ENCODE assay signal across 9 cellular contexts in genomic region chr17:61467416-61468262, GRCh38.
DNase-seq lines count a peak whose midpoint lies in the region; ATAC-seq and TF ChIP-seq lines count a peak whose summit lies in the region.
"Had no signal": no experiment of that assay in that cellular context is flagged by ENCODE, and none has a peak within 500 bp of the region (broad histone marks: within the 10 kb centered on the region; RNA-seq: fewer than 3 reads in every experiment).

No MANE protein-coding gene starts in this region.

- CTCF ChIA-PET in HEK293 (lab: Yijun Ruan, JAX), result interaction anchor here (0.5 to 1.5 kb wide), 13 partner anchors 14 to 1246 kb away, joined by 3 to 9 read pairs (median 4); no protein-coding TSS in a partner anchor

- H3K4me3 ChIP-seq in HEK293 (ENCODE audit: low read depth, low read length) (no peak overlapping the region), fibroblast of mammary gland (ENCODE audit: control insufficient read depth, low read depth, low read length) (no peak overlapping the region), retinal pigment epithelial cell (ENCODE audit: low read length) (no peak overlapping the region)

- POLR2A ChIA-PET in HEK293 (lab: Yijun Ruan, JAX), result interaction anchor here (1.4 to 2.2 kb wide), 5 partner anchors 14 to 40 kb away, joined by 3 to 12 read pairs (median 5); no protein-coding TSS in a partner anchor

- TF ChIP-seq CTCF in HEK293 (tag by site-specific recombination; IDR thresholded peaks at IDR 0.05) (no peak), fibroblast of mammary gland (conservative IDR thresholded peaks at IDR 0.05; ENCODE audit: control insufficient read depth, insufficient read depth, low read depth, low read length) (no peak), retinal pigment epithelial cell (conservative IDR thresholded peaks at IDR 0.05; ENCODE audit: low read depth, low read length) (no peak)

- no peak overlapping the region for H3K27ac ChIP-seq in HEK293 (ENCODE audit: extremely low read depth, low read depth, low read length)
- H3K27ac ChIP-seq: neutrophil had no signal

- ATAC-seq in HG02981 (IDR thresholded peaks at IDR 0.05; ENCODE audit: unreplicated experiment), result no peak
- no peak for ATAC-seq in HG02885 (IDR thresholded peaks at IDR 0.05; ENCODE audit: poor library complexity, unreplicated experiment)

- H3K36me3 ChIP-seq in HEK293 (ENCODE audit: control insufficient read depth in 2 of 2, insufficient read depth in 1 of 2, low read length in 2 of 2), result no peaks in the 10 kb centered on the region
- H3K36me3 ChIP-seq: neutrophil had no signal

- no peaks in the 10 kb centered on the region for H3K9me3 ChIP-seq in HEK293 (ENCODE audit: control insufficient read depth, insufficient read depth, low read depth, low read length)
- H3K9me3 ChIP-seq: neutrophil had no signal

- peak; percentile 75 for DNase-seq in OCI-M1 (lab: John Stamatoyannopoulos, UW)
- peak; percentile 44 for DNase-seq in fibroblast of mammary gland (ENCODE audit: low read depth)
- peak; percentile 2 for DNase-seq in retinal pigment epithelial cell (ENCODE audit: low read depth)
- no peak for DNase-seq in NCI-H1105 treated with DMSO at 0.1 percent for 48 hours (lab: John Stamatoyannopoulos, UW)
- no peak for DNase-seq in NCI-H1092 (lab: John Stamatoyannopoulos, UW)

- peaks cover 6% of the 10 kb centered on the region for H3K4me1 ChIP-seq in HEK293 (ENCODE audit: control insufficient read depth, insufficient read depth, low read length)

TF ChIP-seq in HEK293, 187 proteins besides CTCF, POLR2A, EP300 and RAD21 (continues in another document):
- 0 out of 2 replicates have a peak, but pooled peaks have one; percentile 35 for TF ChIP-seq ZNF580 (tag by site-specific recombination; IDR thresholded peaks at IDR 0.05)
- 0 out of 2 replicates have a peak, but pooled peaks have one; percentile 44 for TF ChIP-seq KLF16 (tag by site-specific recombination; IDR thresholded peaks at IDR 0.05)
- 0 out of 2 replicates have a peak, but pooled peaks have one; percentile 44 for TF ChIP-seq ZBTB10 (tag by site-specific recombination; IDR thresholded peaks at IDR 0.05)
- TF ChIP-seq SP7 (tag by site-specific recombination; IDR thresholded peaks at IDR 0.05), result 0 out of 2 replicates have a peak, but pooled peaks have one; percentile 21
- TF ChIP-seq IKZF3 (tag by site-specific recombination; IDR thresholded peaks at IDR 0.05), result 0 out of 2 replicates have a peak, but pooled peaks have one; percentile 45
- 0 out of 2 replicates have a peak, but pooled peaks have one; percentile 24 for TF ChIP-seq ZNF518A (tag by site-specific recombination; conservative IDR thresholded peaks at IDR 0.05; ENCODE audit: low read depth)
- no peak for TF ChIP-seq ZNF169 (tag by site-specific recombination; IDR thresholded peaks at IDR 0.05)
- no peak for TF ChIP-seq ZNF394 (tag by site-specific recombination; IDR thresholded peaks at IDR 0.05; ENCODE audit: borderline replicate concordance)
- peak; percentile 51; the same call in 1 of the 2 replicates for TF ChIP-seq TRIM28 (IDR thresholded peaks at IDR 0.05; ENCODE audit: borderline replicate concordance, low read length)
- 0 out of 2 replicates have a peak, but pooled peaks have one; percentile 15 for TF ChIP-seq PRDM4 (tag by site-specific recombination; IDR thresholded peaks at IDR 0.05)
- peak; percentile 55; the same call in 1 of the 2 replicates for TF ChIP-seq ZXDB (tag by site-specific recombination; IDR thresholded peaks at IDR 0.05)
- no peak for TF ChIP-seq ZSCAN5A (tag by site-specific recombination; IDR thresholded peaks at IDR 0.05)
- 0 out of 2 replicates have a peak, but pooled peaks have one; percentile 16 for TF ChIP-seq YY1 (tag by site-specific recombination; IDR thresholded peaks at IDR 0.05)

Comparison
In these comparisons a context has a peak if more than half of its experiments do, and no peak if none do; other contexts are left out.
1. DNase-seq: peak in OCI-M1 (single experiment), fibroblast of mammary gland (single experiment) and retinal pigment epithelial cell (single experiment); none in NCI-H1105 treated with DMSO at 0.1 percent for 48 hours (single experiment) and NCI-H1092 (single experiment).